Comparison of ENCODE assay signal across 8 cellular contexts in genomic region chr16:85275533-85276249, GRCh38.
DNase-seq lines count a peak whose midpoint lies in the region; ATAC-seq and TF ChIP-seq lines count a peak whose summit lies in the region.

No MANE protein-coding gene starts in this region.

- DNase-seq in T follicular helper cell (ENCODE audit: low read depth), result peak; percentile 38
- peak; percentile 68 to 85 (median 77) for DNase-seq in adrenal gland
- peak; percentile 69 for DNase-seq in left cardiac atrium
- no peak for DNase-seq in retinal pigment epithelial cell (ENCODE audit: low read depth)

- TF ChIP-seq POLR2A in adrenal gland (IDR thresholded peaks at IDR 0.05), result no peak

- no peaks in the 10 kb centered on the region for H3K9me2 ChIP-seq in DOHH2 (replicated peaks; ENCODE audit: control insufficient read depth, low read length)

- intact Hi-C loops in adrenal gland (cut with DNase I) (loop anchor here in 1 of 2 donors (10.0 kb wide), 2 partner anchors 329 to 439 kb away; no protein-coding TSS in a partner anchor), left cardiac atrium (cut with DNase I) (loop anchor here in 1 of 2 donors (10.0 kb wide), 1 partner anchor 339 kb away; the partner anchor contains the start of gene GSE1)

- H4K20me1 ChIP-seq in DOHH2 (ENCODE audit: control insufficient read depth, insufficient read depth, low read depth, low read length), result no peaks in the 10 kb centered on the region

- no peak overlapping the region for H3K4me3 ChIP-seq in DOHH2 (ENCODE audit: low read length)
- no peak overlapping the region for H3K4me3 ChIP-seq in adrenal gland
- no peak overlapping the region for H3K4me3 ChIP-seq in retinal pigment epithelial cell (ENCODE audit: low read length)

- peak; percentile 88 for TF ChIP-seq CTCF in DOHH2 (IDR thresholded peaks at IDR 0.05; ENCODE audit: low read depth, low read length, poor library complexity, severe bottlenecking)
- TF ChIP-seq CTCF in LNCAP (IDR thresholded peaks at IDR 0.05), result peak; percentile 96
- TF ChIP-seq CTCF in adrenal gland (IDR thresholded peaks at IDR 0.05), result peak; percentile 82 to 97 (median 90)
- TF ChIP-seq CTCF in retinal pigment epithelial cell (conservative IDR thresholded peaks at IDR 0.05; ENCODE audit: low read depth, low read length), result peak; percentile 96

- H3K79me2 ChIP-seq in DOHH2 (ENCODE audit: control insufficient read depth, low read length), result no peaks in the 10 kb centered on the region

- 35 to 72% (median 36%) methylated on average over 6 to 16 of the region's 16 CpGs for WGBS in adrenal gland, 4 donors

- H3K4me1 ChIP-seq in DOHH2 (ENCODE audit: control insufficient read depth, low read length) (no peaks in the 10 kb centered on the region), adrenal gland (replicated peaks in 1 of 2) (peaks cover 26 to 44% of the 10 kb centered on the region in 2 donors)

- H3F3A ChIP-seq in DOHH2 (ENCODE audit: control insufficient read depth, insufficient read depth), result no peaks in the 10 kb centered on the region

- H3K36me3 ChIP-seq in DOHH2 (ENCODE audit: control insufficient read depth, low read length) (no peaks in the 10 kb centered on the region), adrenal gland (replicated peaks in 1 of 2) (no peaks in the 10 kb centered on the region)

- H3K4me2 ChIP-seq in DOHH2 (ENCODE audit: low read length), result no peak overlapping the region

- peak; percentile 60 to 74 for ATAC-seq in left cardiac atrium
- ATAC-seq in GM21367 (IDR thresholded peaks at IDR 0.05; ENCODE audit: unreplicated experiment), result no peak
- ATAC-seq in GM21526 (IDR thresholded peaks at IDR 0.05; ENCODE audit: low FRiP score, unreplicated experiment), result no peak

- H3K9me3 ChIP-seq in DOHH2 (ENCODE audit: control insufficient read depth, insufficient read depth, low read length), result no peaks in the 10 kb centered on the region
- no peaks in the 10 kb centered on the region for H3K9me3 ChIP-seq in adrenal gland (replicated peaks in 1 of 3)

- H3K27me3 ChIP-seq in DOHH2 (ENCODE audit: control insufficient read depth, low read length) (no peaks in the 10 kb centered on the region), adrenal gland (no peaks in the 10 kb centered on the region)

- H3K27ac ChIP-seq in DOHH2 (ENCODE audit: low read depth, low read length), result no peak overlapping the region
- H3K27ac ChIP-seq in adrenal gland, result peak overlapping the region in 3 of 5 donors; percentile 76 to 94 (median 88)

Comparison
In these comparisons a context has a peak if more than half of its experiments do, and no peak if none do; other contexts are left out.
1. ATAC-seq: peak in left cardiac atrium (2 of 2); none in GM21367 (single experiment) and GM21526 (single experiment).
2. Peak in every context shown above with its lines, with median percentiles within 50 percentile points of each other: CTCF ChIP-seq.